In the genomic region with DNA sequence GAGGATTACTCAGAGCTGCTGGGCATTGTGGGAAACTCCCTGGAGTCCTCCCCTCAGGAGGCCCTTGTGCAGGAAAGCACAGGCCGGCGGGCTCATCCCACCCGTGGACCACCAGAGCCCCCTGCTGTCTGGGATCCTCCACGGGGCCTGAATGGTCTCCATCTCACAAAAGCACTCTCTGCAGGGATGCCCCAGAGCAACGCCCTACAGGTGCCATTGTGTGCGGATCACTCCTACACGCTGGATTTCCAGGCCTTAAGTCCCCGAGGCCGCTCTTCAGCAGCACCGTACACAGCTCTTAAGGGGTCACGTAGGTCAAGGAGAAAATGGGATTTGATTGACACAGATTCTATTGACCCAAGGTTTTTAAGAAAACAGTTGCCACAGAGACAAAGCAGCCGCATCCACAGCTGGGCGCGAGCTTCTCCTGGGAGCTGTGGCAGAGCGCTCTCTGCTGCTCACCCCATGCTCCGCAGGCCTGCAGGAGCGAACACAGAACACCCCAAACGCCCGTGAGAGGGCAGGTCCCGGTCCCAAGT, we compare ENCODE assay signal across 20 cellular contexts. TPM values are rescaled to one million over a fixed set of nuclear protein-coding genes. Genes with fewer than 3 reads are reported as not detected.
DNase-seq lines count a peak whose midpoint lies in the region; ATAC-seq and TF ChIP-seq lines count a peak whose summit lies in the region.
"Had no signal": no experiment of that assay in that cellular context is flagged by ENCODE, and none has a peak within 500 bp of the region (broad histone marks: within the 10 kb centered on the region; RNA-seq: fewer than 3 reads in every experiment).

No MANE protein-coding gene starts in this region.

- CTCF ChIA-PET in SK-N-SH (lab: Yijun Ruan, JAX), result interaction anchor here (0.6 to 3.4 kb wide), 21 partner anchors 9 to 721 kb away, joined by 3 to 19 read pairs (median 4); no protein-coding TSS in a partner anchor

- no peak overlapping the region for H3K27ac ChIP-seq in SK-N-SH (ENCODE audit: low read depth in 2 of 2, low read length in 1 of 2)
- H3K27ac ChIP-seq in ectodermal cell (ENCODE audit: insufficient read depth, low read depth, low read length, poor library complexity, severe bottlenecking), result peak overlapping the region; percentile 55
- no peak overlapping the region for H3K27ac ChIP-seq in adrenal gland
- H3K27ac ChIP-seq: cardiac muscle cell, Peyer's patch, testis had no signal

- H2AFZ ChIP-seq in SK-N-SH (ENCODE audit: low read depth), result no peak overlapping the region

- intact Hi-C loops in adrenal gland (cut with DNase I), result loop anchor here in 1 of 2 donors (10.0 kb wide), 1 partner anchor 708 kb away; no protein-coding TSS in a partner anchor

- no peak for TF ChIP-seq EP300 in SK-N-SH (IDR thresholded peaks at IDR 0.05; ENCODE audit: borderline replicate concordance in 1 of 2, low read depth in 1 of 2, low read length in 1 of 2)

- H3K4me1 ChIP-seq in SK-N-SH (ENCODE audit: control insufficient read depth in 1 of 2, insufficient read depth in 2 of 2, low read depth in 1 of 2, low read length in 1 of 2), result peaks cover 0 to 5% of the 10 kb centered on the region in 2 experiments; a peak in 1 of 4 replicates
- H3K4me1 ChIP-seq in ectodermal cell (ENCODE audit: control insufficient read depth, insufficient read depth, low read length), result peaks cover 3% of the 10 kb centered on the region
- H3K4me1 ChIP-seq in adrenal gland (replicated peaks in 1 of 2), result no peaks in the 10 kb centered on the region
- H3K4me1 ChIP-seq: Peyer's patch, testis had no signal

- peak; percentile 77 for DNase-seq in SK-N-SH
- peak; percentile 49 for DNase-seq in NCI-H2227 (lab: John Stamatoyannopoulos, UW; ENCODE audit: unreplicated experiment)
- DNase-seq in type B pancreatic cell (ENCODE audit: extremely low spot score, unreplicated experiment), result no peak
- no peak for DNase-seq in adrenal gland
- DNase-seq in SKM-1 (lab: John Stamatoyannopoulos, UW; ENCODE audit: unreplicated experiment), result no peak
- DNase-seq: activated CD4-positive, alpha-beta memory T cell treated with anti-CD3 and anti-CD28 coated beads, Interleukin-2, amount 10 ng/mL, durations not matched to agents 7 days and 5 days; activated T-cell treated with anti-CD3 and anti-CD28 coated beads, Interleukin-2, amount 50 U/mL, for 48 hours; Calu3; effector memory CD8-positive, alpha-beta T cell; HFFc6; Peyer's patch; stimulated activated CD4-positive, alpha-beta T cell treated with anti-CD3 and anti-CD28 coated beads, Interleukin-4, amount 100 ng/mL, for 1 hour; T-cell; testis had no signal

- no peaks in the 10 kb centered on the region; the same call in 1 of the 2 replicates for H3K9me3 ChIP-seq in SK-N-SH
- no peaks in the 10 kb centered on the region for H3K9me3 ChIP-seq in ectodermal cell (ENCODE audit: control insufficient read depth, low read length)
- no peaks in the 10 kb centered on the region for H3K9me3 ChIP-seq in adrenal gland (replicated peaks in 1 of 3)
- H3K9me3 ChIP-seq: testis had no signal

- ATAC-seq in SK-N-SH treated with all-trans-retinoic acid at 6 μM for 48 hours, result no peak
- no peak for ATAC-seq in stimulated activated memory B cell treated with anti-CD40 and anti-IgM and Interleukin-4, amounts not matched to agents 10 μg/mL and 1 μg/mL and 100 μg/mL, for 72 hours
- ATAC-seq: effector memory CD8-positive, alpha-beta T cell; T-cell had no signal

- no peak overlapping the region for H3K4me2 ChIP-seq in SK-N-SH

- no peak for TF ChIP-seq POLR2A in adrenal gland (IDR thresholded peaks at IDR 0.05)

- whole genome bisulfite sequencing in SK-N-SH (ENCODE audit: low lambda C conversion rate), result 56% methylated on average over 19 of the region's 20 CpGs
- WGBS in ectodermal cell, 2 experiments, result 32 to 35% methylated on average over 20 of the region's 20 CpGs
- whole genome bisulfite sequencing in adrenal gland, 4 donors, result 52 to 63% (median 63%) methylated on average over 13 to 20 of the region's 20 CpGs

- no peak overlapping the region for H3K9ac ChIP-seq in SK-N-SH

- H4K20me1 ChIP-seq in SK-N-SH (ENCODE audit: insufficient read depth), result no peaks in the 10 kb centered on the region

- no peaks in the 10 kb centered on the region for H3F3A ChIP-seq in SK-N-SH (replicated peaks; ENCODE audit: insufficient read depth)

- no peaks in the 10 kb centered on the region for H3K79me2 ChIP-seq in SK-N-SH (ENCODE audit: insufficient read depth)

- no peaks in the 10 kb centered on the region for H3K9me3 Mint-ChIP-seq in type B pancreatic cell
- peaks cover 6% of the 10 kb centered on the region for H3K9me3 Mint-ChIP-seq in stimulated activated memory B cell treated with anti-CD40 and anti-IgM and Interleukin-4, amounts not matched to agents 10 μg/mL and 1 μg/mL and 100 μg/mL, for 72 hours

- POLR2A ChIA-PET in SK-N-SH (lab: Yijun Ruan, JAX), result no interaction called here

- TF ChIP-seq CTCF in SK-N-SH (IDR thresholded peaks at IDR 0.05) (no peak), type B pancreatic cell (conservative IDR thresholded peaks at IDR 0.05) (peak; percentile 65), adrenal gland (IDR thresholded peaks at IDR 0.05) (no peak)

- peak; percentile 73 for TF ChIP-seq RAD21 in SK-N-SH (IDR thresholded peaks at IDR 0.05; ENCODE audit: low read length)

- no peak overlapping the region for H3K27ac Mint-ChIP-seq in type B pancreatic cell
- H3K27ac Mint-ChIP-seq in stimulated activated memory B cell treated with anti-CD40 and anti-IgM and Interleukin-4, amounts not matched to agents 10 μg/mL and 1 μg/mL and 100 μg/mL, for 72 hours, result no peak overlapping the region
- H3K27ac Mint-ChIP-seq: activated CD4-positive, alpha-beta memory T cell treated with anti-CD3 and anti-CD28 coated beads, Interleukin-2, amount 10 ng/mL, durations not matched to agents 7 days and 5 days; HFFc6; T-cell had no signal

- no peak overlapping the region for H3K4me3 Mint-ChIP-seq in type B pancreatic cell
- no peak overlapping the region for H3K4me3 Mint-ChIP-seq in stimulated activated memory B cell treated with anti-CD40 and anti-IgM and Interleukin-4, amounts not matched to agents 10 μg/mL and 1 μg/mL and 100 μg/mL, for 72 hours
- H3K4me3 Mint-ChIP-seq: activated CD4-positive, alpha-beta memory T cell treated with anti-CD3 and anti-CD28 coated beads, Interleukin-2, amount 10 ng/mL, durations not matched to agents 7 days and 5 days; effector memory CD8-positive, alpha-beta T cell; HFFc6; T-cell had no signal

- H3K9me2 ChIP-seq in SK-N-SH, result no peaks in the 10 kb centered on the region

- H3K36me3 Mint-ChIP-seq in type B pancreatic cell, result no peaks in the 10 kb centered on the region
- peaks cover 5% of the 10 kb centered on the region for H3K36me3 Mint-ChIP-seq in stimulated activated memory B cell treated with anti-CD40 and anti-IgM and Interleukin-4, amounts not matched to agents 10 μg/mL and 1 μg/mL and 100 μg/mL, for 72 hours
- H3K36me3 Mint-ChIP-seq: T-cell had no signal

- no peaks in the 10 kb centered on the region for H3K36me3 ChIP-seq in SK-N-SH (replicated peaks in 1 of 2; ENCODE audit: control insufficient read depth in 1 of 2, insufficient read depth in 2 of 2, low read length in 1 of 2)
- H3K36me3 ChIP-seq in ectodermal cell (ENCODE audit: control insufficient read depth, insufficient read depth, low read length), result no peaks in the 10 kb centered on the region
- H3K36me3 ChIP-seq in adrenal gland (replicated peaks in 1 of 2), result no peaks in the 10 kb centered on the region
- H3K36me3 ChIP-seq: cardiac muscle cell, Peyer's patch had no signal

- H3K4me1 Mint-ChIP-seq in type B pancreatic cell (ENCODE audit: unreplicated experiment), result peaks cover 6% of the 10 kb centered on the region
- peaks cover 22% of the 10 kb centered on the region for H3K4me1 Mint-ChIP-seq in stimulated activated memory B cell treated with anti-CD40 and anti-IgM and Interleukin-4, amounts not matched to agents 10 μg/mL and 1 μg/mL and 100 μg/mL, for 72 hours

- H3K27me3 ChIP-seq in SK-N-SH (ENCODE audit: insufficient read depth), result no peaks in the 10 kb centered on the region
- no peaks in the 10 kb centered on the region for H3K27me3 ChIP-seq in ectodermal cell (ENCODE audit: control insufficient read depth, insufficient read depth, low read length, poor library complexity, severe bottlenecking)
- no peaks in the 10 kb centered on the region for H3K27me3 ChIP-seq in adrenal gland
- H3K27me3 ChIP-seq: cardiac muscle cell, Peyer's patch, testis had no signal

- no peak overlapping the region for H3K4me3 ChIP-seq in SK-N-SH (ENCODE audit: low read depth in 2 of 2, low read length in 1 of 2)
- H3K4me3 ChIP-seq in ectodermal cell (ENCODE audit: insufficient read depth, low read depth, low read length), result no peak overlapping the region
- no peak overlapping the region for H3K4me3 ChIP-seq in adrenal gland
- H3K4me3 ChIP-seq: cardiac muscle cell, Peyer's patch, testis had no signal

- peaks cover 8% of the 10 kb centered on the region for H3K27me3 Mint-ChIP-seq in type B pancreatic cell
- peaks cover 25% of the 10 kb centered on the region for H3K27me3 Mint-ChIP-seq in stimulated activated memory B cell treated with anti-CD40 and anti-IgM and Interleukin-4, amounts not matched to agents 10 μg/mL and 1 μg/mL and 100 μg/mL, for 72 hours

TF ChIP-seq in SK-N-SH, 30 proteins besides CTCF, POLR2A, EP300 and RAD21 (continues in another document):
- peak; percentile 42; the same call in 1 of the 2 replicates for TF ChIP-seq SMC3 (IDR thresholded peaks at IDR 0.05; ENCODE audit: low read depth, low read length)
- TF ChIP-seq, protein P1, sequence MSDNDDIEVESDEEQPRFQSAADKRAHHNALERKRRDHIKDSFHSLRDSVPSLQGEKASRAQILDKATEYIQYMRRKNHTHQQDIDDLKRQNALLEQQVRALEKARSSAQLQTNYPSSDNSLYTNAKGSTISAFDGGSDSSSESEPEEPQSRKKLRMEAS (IDR thresholded peaks at IDR 0.05; ENCODE audit: low read depth), result no peak
- TF ChIP-seq TEAD4 (IDR thresholded peaks at IDR 0.05; ENCODE audit: borderline replicate concordance, insufficient read depth), result no peak

TF ChIP-seq in SK-N-SH treated with all-trans-retinoic acid at 6 μM for 48 hours, 23 proteins besides CTCF, POLR2A, EP300 and RAD21 (continues in another document):
- no peak for TF ChIP-seq GLIS3 (CRISPR knock-in tag; IDR thresholded peaks at IDR 0.05)

RNA-seq across cellular contexts. Expression of a gene that starts 36.7 kb away (rescaled TPM):
- polyA plus RNA-seq in SK-N-SH (2012; rRNA removed) (0.90 and 1.1 TPM in 2 replicates), adrenal gland (10 to 100 TPM in 2 of 3 donors, 1 to 10 TPM in 1; 2.8 to 15.7 (median 11.7) TPM)
- polyA plus RNA-seq in SK-N-SH (2012; cell fraction: cytosol; rRNA removed), result 1.2 and 1.8 TPM in 2 replicates
- polyA plus RNA-seq in SK-N-SH (2012; cell fraction: nucleus; rRNA removed), result 2.6 and 4.0 TPM in 2 replicates
- polyA plus RNA-seq in ectodermal cell (2013, experiment 1 of 4), result 9.7 TPM
- 8.0 TPM for polyA plus RNA-seq in ectodermal cell (2013, experiment 2 of 4)
- polyA plus RNA-seq in ectodermal cell (2013, experiment 3 of 4), result 4.8 TPM
- polyA plus RNA-seq in ectodermal cell (2013, experiment 4 of 4), result 5.6 TPM
- total RNA-seq in type B pancreatic cell (ENCODE audit: low replicate concordance) (23.7 and 35.6 TPM in 2 replicates), adrenal gland (10 to 100 TPM in 2 of 8 donors, 1 to 10 TPM in 2, under 1 TPM in 2, not detected in 2; 0.18 to 23.9 (median 4.5) TPM)
- total RNA-seq: activated CD4-positive, alpha-beta memory T cell treated with anti-CD3 and anti-CD28 coated beads, Interleukin-2, amount 10 ng/mL, durations not matched to agents 7 days and 5 days; HFFc6; MCF 10A; mononuclear cell had no signal

Comparison
In these comparisons a context has a peak if more than half of its experiments do, and no peak if none do; other contexts are left out.
1. DNase-seq: peak in SK-N-SH (single experiment) and NCI-H2227 (single experiment); none in type B pancreatic cell (single experiment), adrenal gland (0 of 7) and SKM-1 (single experiment).